Comparison of ENCODE assay signal across 8 cellular contexts in genomic region chr9:113376634-113377531, GRCh38. TPM values are rescaled to one million over a fixed set of nuclear protein-coding genes. Genes with fewer than 3 reads are reported as not detected.
DNase-seq lines count a peak whose midpoint lies in the region; ATAC-seq and TF ChIP-seq lines count a peak whose summit lies in the region.

TSS of gene HDHD3 (minus strand) at chr9:113376986. CDS start at chr9:113374354, 2,632 bp downstream.

- H4K8ac ChIP-seq in H9 (replicated peaks; ENCODE audit: insufficient read length, low read depth, low read length) = no peak within 1 kb of the TSS

- H2AK5ac ChIP-seq in H9 (ENCODE audit: insufficient read length, low read length) = no peak within 1 kb of the TSS

- no peak within 1 kb of the TSS for H4K5ac ChIP-seq in H9 (ENCODE audit: insufficient read length, low read depth, low read length)

- H3F3A ChIP-seq in MM.1S (ENCODE audit: insufficient read depth, low read length) = peaks cover 20% of the 10 kb centered on the region
- H3F3A ChIP-seq in SU-DHL-6 (ENCODE audit: insufficient read depth) = no peaks in the 10 kb centered on the region

- H3K9me3 ChIP-seq in ES-I3 (ENCODE audit: control insufficient read depth, insufficient read depth, low read length) (no peaks in the 10 kb centered on the region), H9 (ENCODE audit: control insufficient read depth, low read depth, low read length) (no peaks in the 10 kb centered on the region), MM.1S (replicated peaks; ENCODE audit: insufficient read depth, low read length) (no peaks in the 10 kb centered on the region), SU-DHL-6 (ENCODE audit: insufficient read depth, low read length) (no peaks in the 10 kb centered on the region), parathyroid adenoma (ENCODE audit: control insufficient read depth, low read length) (no peaks in the 10 kb centered on the region), tibial artery (no peaks in the 10 kb centered on the region)

- peaks cover 0 to 20% (median 18%) of the 10 kb centered on the region in 3 experiments; a peak in 6 of 7 replicates for H3K36me3 Mint-ChIP-seq in H9 (ENCODE audit: insufficient read depth in 1 of 3, low read depth in 3 of 3)
- peaks cover 8% of the 10 kb centered on the region for H3K36me3 Mint-ChIP-seq in activated naive CD8-positive, alpha-beta T cell treated with anti-CD3 and anti-CD28 coated beads, Interleukin-2, amount 10 ng/mL, durations not matched to agents 7 days and 5 days

- H3K79me1 ChIP-seq in H9 (ENCODE audit: insufficient read depth, low read depth, low read length, poor library complexity, severe bottlenecking) = no peaks in the 10 kb centered on the region

- no peak within 1 kb of the TSS for H2BK12ac ChIP-seq in H9 (ENCODE audit: insufficient read length, low read depth, low read length)

- no peaks in the 10 kb centered on the region for H4K20me1 ChIP-seq in H9 (ENCODE audit: control insufficient read depth, insufficient read depth, insufficient read length)
- no peaks in the 10 kb centered on the region for H4K20me1 ChIP-seq in MM.1S (ENCODE audit: insufficient read depth, low read length)
- H4K20me1 ChIP-seq in SU-DHL-6 (ENCODE audit: low read depth, low read length) = no peaks in the 10 kb centered on the region

- peaks cover 6% of the 10 kb centered on the region for H3K23me2 ChIP-seq in H9 (ENCODE audit: insufficient read length, low read depth, low read length, poor library complexity, severe bottlenecking)

- no peak within 1 kb of the TSS for H2BK15ac ChIP-seq in H9 (ENCODE audit: low read depth, low read length)

- no peak within 1 kb of the TSS for H3T11ph ChIP-seq in H9 (ENCODE audit: low read length)

- H4K91ac ChIP-seq in H9 (ENCODE audit: insufficient read length, low read depth, low read length) = no peak within 1 kb of the TSS

- H3K36me3 ChIP-seq in ES-I3 (ENCODE audit: insufficient read depth, low read length) (peaks cover 2% of the 10 kb centered on the region; the same call in 1 of the 2 replicates), MM.1S (replicated peaks; ENCODE audit: insufficient read depth, low read length) (no peaks in the 10 kb centered on the region), SU-DHL-6 (ENCODE audit: low read length) (no peaks in the 10 kb centered on the region), parathyroid adenoma (ENCODE audit: control insufficient read depth, insufficient read depth, low read length) (no peaks in the 10 kb centered on the region), tibial artery (peaks cover 17 to 19% (median 17%) of the 10 kb centered on the region in 3 donors)

- H3K79me2 ChIP-seq in H9 (ENCODE audit: insufficient read depth, low read length) = no peaks in the 10 kb centered on the region
- H3K79me2 ChIP-seq in MM.1S (ENCODE audit: low read length) = peaks cover 24% of the 10 kb centered on the region
- H3K79me2 ChIP-seq in SU-DHL-6 (ENCODE audit: insufficient read depth, low read length) = no peaks in the 10 kb centered on the region
- H3K79me2 ChIP-seq in parathyroid adenoma = no peaks in the 10 kb centered on the region

- H3K27ac Mint-ChIP-seq in H9 = peak within 1 kb of the TSS in 2 of 3 experiments; percentile 70 to 95; a peak in 3 of 7 replicates
- H3K27ac Mint-ChIP-seq in activated naive CD8-positive, alpha-beta T cell treated with anti-CD3 and anti-CD28 coated beads, Interleukin-2, amount 10 ng/mL, durations not matched to agents 7 days and 5 days = peak within 1 kb of the TSS; percentile 85

- WGBS in H9 (ENCODE audit: extremely low coverage, insufficient read length, low lambda C conversion rate) = no CpG with 5 or more reads among the region's 74 CpGs

- H3K4me2 ChIP-seq in H9 (ENCODE audit: insufficient read depth, insufficient read length, low read length) (peak within 1 kb of the TSS; percentile 83), MM.1S (ENCODE audit: low read depth, low read length) (peak within 1 kb of the TSS; percentile 97), SU-DHL-6 (ENCODE audit: low read depth, low read length, poor library complexity, severe bottlenecking) (peak within 1 kb of the TSS; percentile 55), parathyroid adenoma (ENCODE audit: low read length) (peak within 1 kb of the TSS; percentile 84)

- H3K18ac ChIP-seq in H9 (ENCODE audit: insufficient read length, low read depth, low read length) = peak within 1 kb of the TSS; percentile 57

- no peak within 1 kb of the TSS for H2BK20ac ChIP-seq in H9 (ENCODE audit: low read depth, low read length, poor library complexity, severe bottlenecking)

- no peak within 1 kb of the TSS for H2AFZ ChIP-seq in H9 (ENCODE audit: low read length)
- H2AFZ ChIP-seq in MM.1S (ENCODE audit: low read length) = peak within 1 kb of the TSS; percentile 94
- H2AFZ ChIP-seq in SU-DHL-6 (ENCODE audit: low read depth, low read length, severe bottlenecking) = peak within 1 kb of the TSS; percentile 80
- H2AFZ ChIP-seq in parathyroid adenoma = peak within 1 kb of the TSS; percentile 72

- TF ChIP-seq CTCF in H9 (conservative IDR thresholded peaks at IDR 0.05) = no peak
- TF ChIP-seq CTCF in MM.1S (IDR thresholded peaks at IDR 0.05; ENCODE audit: low read length) = no peak
- TF ChIP-seq CTCF in SU-DHL-6 (IDR thresholded peaks at IDR 0.05; ENCODE audit: insufficient read depth, low read length, poor library complexity, severe bottlenecking) = no peak
- TF ChIP-seq CTCF in parathyroid adenoma (IDR thresholded peaks at IDR 0.05) = no peak
- no peak for TF ChIP-seq CTCF in tibial artery (IDR thresholded peaks at IDR 0.05)

- intact Hi-C loops in Right ventricle myocardium superior (cut with DNase I) = no loop called here
- intact Hi-C loops in tibial artery (cut with DNase I; ENCODE audit: low total_unique reads) = loop anchor here (10.0 kb wide), 1 partner anchor 62 kb away; no protein-coding TSS in a partner anchor

- H3K9me2 ChIP-seq in MM.1S (replicated peaks; ENCODE audit: insufficient read depth, low read length) (no peaks in the 10 kb centered on the region), SU-DHL-6 (replicated peaks; ENCODE audit: insufficient read depth, low read length) (no peaks in the 10 kb centered on the region)

- no peak within 1 kb of the TSS for H2BK120ac ChIP-seq in H9 (ENCODE audit: low read depth, low read length, poor library complexity, severe bottlenecking)

- ATAC-seq in activated naive CD8-positive, alpha-beta T cell treated with anti-CD3 and anti-CD28 coated beads, Interleukin-2, amount 10 ng/mL, durations not matched to agents 7 days and 5 days (ENCODE audit: low read depth) = peak; percentile 93
- peak; percentile 90 for ATAC-seq in Right ventricle myocardium superior (ENCODE audit: poor library complexity)

- peak; percentile 86 for DNase-seq in H9
- DNase-seq in MM.1S = peak; percentile 89
- DNase-seq in activated naive CD8-positive, alpha-beta T cell treated with anti-CD3 and anti-CD28 coated beads, Interleukin-2, amount 10 ng/mL, durations not matched to agents 7 days and 5 days = peak; percentile 86
- DNase-seq in Right ventricle myocardium superior = peak; percentile 67
- peak; percentile 67 to 90 for DNase-seq in tibial artery

- POLR2A ChIA-PET in activated naive CD8-positive, alpha-beta T cell treated with anti-CD3 and anti-CD28 coated beads, Interleukin-2, amount 10 ng/mL, durations not matched to agents 7 days and 5 days (lab: Charles Lee) = interaction anchor here (0.6 to 2.7 kb wide), 9 partner anchors 12 to 1221 kb away, joined by 3 to 13 read pairs (median 5); partner anchors contain the start of genes ALAD, BSPRY, C9orf43 and CDC26

- H2BK5ac ChIP-seq in H9 (ENCODE audit: insufficient read length, low read length) = no peak within 1 kb of the TSS

- H3K14ac ChIP-seq in H9 (ENCODE audit: insufficient read depth, low read length) = peak within 1 kb of the TSS; percentile 94

- H3K9ac ChIP-seq in ES-I3 (ENCODE audit: low read depth, low read length) (peak within 1 kb of the TSS; percentile 100), H9 (ENCODE audit: extremely low read depth, insufficient read length, low read length) (peak within 1 kb of the TSS; percentile 66), MM.1S (ENCODE audit: low read length) (peak within 1 kb of the TSS; percentile 92), SU-DHL-6 (ENCODE audit: low read length) (peak within 1 kb of the TSS; percentile 67), parathyroid adenoma (peak within 1 kb of the TSS; percentile 69)

- H3K4me1 Mint-ChIP-seq in H9 = peaks cover 7 to 20% of the 10 kb centered on the region in 2 experiments
- peaks cover 15% of the 10 kb centered on the region for H3K4me1 Mint-ChIP-seq in activated naive CD8-positive, alpha-beta T cell treated with anti-CD3 and anti-CD28 coated beads, Interleukin-2, amount 10 ng/mL, durations not matched to agents 7 days and 5 days

- H3K4me1 ChIP-seq in ES-I3 (ENCODE audit: insufficient read depth, low read length) (no peaks in the 10 kb centered on the region; the same call in 1 of the 2 replicates), H9 (ENCODE audit: insufficient read depth, low read length) (no peaks in the 10 kb centered on the region; the same call in 1 of the 2 replicates), MM.1S (ENCODE audit: low read length) (peaks cover 22% of the 10 kb centered on the region), parathyroid adenoma (peaks cover 14% of the 10 kb centered on the region), tibial artery (peaks cover 0 to 20% (median 12%) of the 10 kb centered on the region in 4 donors)

- H3K9me3 Mint-ChIP-seq in H9 = no peaks in the 10 kb centered on the region
- H3K9me3 Mint-ChIP-seq in activated naive CD8-positive, alpha-beta T cell treated with anti-CD3 and anti-CD28 coated beads, Interleukin-2, amount 10 ng/mL, durations not matched to agents 7 days and 5 days = no peaks in the 10 kb centered on the region

- peak within 1 kb of the TSS; percentile 88 to 96 for H3K4me3 Mint-ChIP-seq in H9
- peak within 1 kb of the TSS; percentile 91 for H3K4me3 Mint-ChIP-seq in activated naive CD8-positive, alpha-beta T cell treated with anti-CD3 and anti-CD28 coated beads, Interleukin-2, amount 10 ng/mL, durations not matched to agents 7 days and 5 days

- no peak within 1 kb of the TSS for H3K4ac ChIP-seq in H9 (ENCODE audit: low read depth, low read length)

- H3K4me3 ChIP-seq in MM.1S (ENCODE audit: low read length) (peak within 1 kb of the TSS; percentile 94), SU-DHL-6 (ENCODE audit: insufficient read depth, low read length, poor library complexity, severe bottlenecking) (peak within 1 kb of the TSS; percentile 85), parathyroid adenoma (ENCODE audit: low read depth, low read length) (peak within 1 kb of the TSS; percentile 82), tibial artery (peak within 1 kb of the TSS; percentile 71 to 94)

- no peak within 1 kb of the TSS for H3K23ac ChIP-seq in H9 (ENCODE audit: insufficient read length, low read depth, low read length)

- no peaks in the 10 kb centered on the region for H3K27me3 Mint-ChIP-seq in H9 (ENCODE audit: low read depth)
- peaks cover 3% of the 10 kb centered on the region for H3K27me3 Mint-ChIP-seq in activated naive CD8-positive, alpha-beta T cell treated with anti-CD3 and anti-CD28 coated beads, Interleukin-2, amount 10 ng/mL, durations not matched to agents 7 days and 5 days

- H3K27ac ChIP-seq in H9 (ENCODE audit: insufficient read length, low read depth, low read length) (no peak within 1 kb of the TSS), MM.1S (ENCODE audit: low read length) (peak within 1 kb of the TSS; percentile 86), SU-DHL-6 (ENCODE audit: low read depth, low read length) (0 out of 2 replicates have a peak within 1 kb of the TSS, but pooled peaks have one; percentile 26), parathyroid adenoma (peak within 1 kb of the TSS; percentile 92), tibial artery (peak within 1 kb of the TSS; percentile 82 to 85)

- H3K27me3 ChIP-seq in H9 (ENCODE audit: insufficient read depth, low read length) = no peaks in the 10 kb centered on the region
- H3K27me3 ChIP-seq in MM.1S (replicated peaks; ENCODE audit: insufficient read depth, low read length) = no peaks in the 10 kb centered on the region
- no peaks in the 10 kb centered on the region for H3K27me3 ChIP-seq in SU-DHL-6 (ENCODE audit: low read length)
- H3K27me3 ChIP-seq in parathyroid adenoma (ENCODE audit: control insufficient read depth, insufficient read depth, low read length) = no peaks in the 10 kb centered on the region
- H3K27me3 ChIP-seq in tibial artery = no peaks in the 10 kb centered on the region

- H3K56ac ChIP-seq in H9 (ENCODE audit: insufficient read length, low read depth, low read length) = no peak within 1 kb of the TSS

RNA-seq across cellular contexts. Expression of gene HDHD3, which starts in this region (rescaled TPM):
- total RNA-seq in H9 (2021) = 10.8 and 10.9 TPM in 2 replicates
- total RNA-seq in activated naive CD8-positive, alpha-beta T cell treated with anti-CD3 and anti-CD28 coated beads, Interleukin-2, amount 10 ng/mL, durations not matched to agents 7 days and 5 days = 10 to 100 TPM; 20.0 to 21.3 TPM
- total RNA-seq in Right ventricle myocardium superior = 9.8 TPM
